1 cellular context compared by ENCODE assay signal in genomic region chr9:17222932-17223331, GRCh38.
TF ChIP-seq lines count a peak whose summit lies in the region.

No MANE protein-coding gene starts in this region.

TF ChIP-seq in GM23338, 12 proteins besides CTCF, POLR2A, EP300 and RAD21 (continued from another document):
- TF ChIP-seq EZH2phosphoT487 (IDR thresholded peaks at IDR 0.05; ENCODE audit: unreplicated experiment), result no peak
- TF ChIP-seq ZNF331 (CRISPR knock-in tag; IDR thresholded peaks at IDR 0.05; ENCODE audit: low read depth), result no peak
- TF ChIP-seq ETS1 (IDR thresholded peaks at IDR 0.05), result no peak
- no peak for TF ChIP-seq ZNF114 (CRISPR knock-in tag; IDR thresholded peaks at IDR 0.05)
- no peak for TF ChIP-seq JUNB (IDR thresholded peaks at IDR 0.05; ENCODE audit: unreplicated experiment)
- TF ChIP-seq POLR2AphosphoS5 (IDR thresholded peaks at IDR 0.05; ENCODE audit: low read depth), result no peak
